Comparison of ENCODE assay signal across 11 cellular contexts in genomic region chr10:35259769-35260397, GRCh38.
DNase-seq lines count a peak whose midpoint lies in the region; ATAC-seq, FAIRE-seq and TF ChIP-seq lines count a peak whose summit lies in the region.
"Had no signal": no experiment of that assay in that cellular context is flagged by ENCODE, and none has a peak within 500 bp of the region (broad histone marks: within the 10 kb centered on the region; RNA-seq: fewer than 3 reads in every experiment).

No MANE protein-coding gene starts in this region.

- TF ChIP-seq CTCF in K562 (IDR thresholded peaks at IDR 0.05 in 2 of 3, conservative IDR thresholded peaks at IDR 0.05 in 1 of 3; ENCODE audit: insufficient read depth in 2 of 3, low read depth in 1 of 3, low read length in 3 of 3), result no peak

- TF ChIP-seq EP300 in K562 (IDR thresholded peaks at IDR 0.05; ENCODE audit: low read length), result no peak

- TF ChIP-seq POLR2A in K562 (conservative IDR thresholded peaks at IDR 0.05), result no peak

- BruUV-seq in K562 (replicated peaks; lab: Mats Ljungman, UMichigan), result no TSS peak

- peaks cover 3% of the 10 kb centered on the region for H3K9me3 ChIP-seq in K562 (replicated peaks; ENCODE audit: control insufficient read depth, insufficient read depth, low read depth, low read length)
- H3K9me3 ChIP-seq: upper lobe of right lung had no signal

- CTCF ChIA-PET in K562 (lab: Yijun Ruan, JAX; ENCODE audit: low intra/inter-chr PET ratio), result no interaction called here

- POLR2A ChIA-PET in K562 (lab: Yijun Ruan, JAX), result no interaction called here

- WGBS in K562 (ENCODE audit: insufficient coverage, low coverage, missing lambda C conversion rate), result 3% methylated on average over 3 of the region's 3 CpGs

- no peak overlapping the region for H3K9ac ChIP-seq in K562 (ENCODE audit: insufficient read depth in 1 of 2, low read depth in 2 of 2, low read length in 2 of 2)

- H3K9me1 ChIP-seq in K562 (ENCODE audit: control insufficient read depth, insufficient read depth, low read length), result no peaks in the 10 kb centered on the region

- H3K4me1 ChIP-seq in K562 (replicated peaks in 1 of 2; ENCODE audit: control insufficient read depth in 2 of 2, insufficient read depth in 2 of 2, low read length in 2 of 2), result no peaks in the 10 kb centered on the region
- H3K4me1 ChIP-seq: upper lobe of right lung had no signal

- DNase-seq in EH (ENCODE audit: low read depth) (peak; percentile 91), LoVo (ENCODE audit: low spot score) (peak; percentile 5), K562 (ENCODE audit: extremely low read depth in 1 of 4, low spot score in 3 of 4) (peak in 1 of 4 experiments; percentile 50), myocyte (ENCODE audit: low read depth) (peak; percentile 89), NCI-H82 treated with DMSO at 0.1 percent for 48 hours (lab: John Stamatoyannopoulos, UW; ENCODE audit: unreplicated experiment) (no peak), pons (ENCODE audit: low spot score) (no peak), SIG-M5 treated with dmso at 0.1 percent for 504 hours (lab: John Stamatoyannopoulos, UW; ENCODE audit: unreplicated experiment) (no peak)
- DNase-seq: activated CD4-positive, alpha-beta T cell treated with anti-CD3 and anti-CD28 coated beads, Interleukin-2, amount 50 U/mL, for 4 hours; NCI-H526; upper lobe of right lung had no signal

- no peaks in the 10 kb centered on the region for H3K27me3 ChIP-seq in K562 (ENCODE audit: control insufficient read depth in 2 of 2, insufficient read depth in 2 of 2, low read length in 2 of 2)
- H3K27me3 ChIP-seq: upper lobe of right lung had no signal

- ATAC-seq in K562 (peak; percentile 58; the same call in 2 of the 3 replicates), HG03159 (IDR thresholded peaks at IDR 0.05; ENCODE audit: unreplicated experiment) (no peak)
- ATAC-seq: upper lobe of right lung had no signal

- no peaks in the 10 kb centered on the region for H3K79me2 ChIP-seq in K562 (ENCODE audit: control insufficient read depth, insufficient read depth, low read length)

- intact Hi-C loops in K562 (cut with micrococcal nuclease), result no loop called here

- no peak for TF ChIP-seq RAD21 in K562 (CRISPR knock-in tag; conservative IDR thresholded peaks at IDR 0.05 in 1 of 2, IDR thresholded peaks at IDR 0.05 in 1 of 2)

- H3K4me3 ChIP-seq in K562, result no peak overlapping the region
- H3K4me3 ChIP-seq: upper lobe of right lung had no signal

- FAIRE-seq in K562 (lab: Jason Lieb, UNC), result peak; percentile 32

- no peak overlapping the region for H3K27ac ChIP-seq in K562 (ENCODE audit: extremely low read depth, low read depth, low read length)
- H3K27ac ChIP-seq: upper lobe of right lung had no signal

- peak overlapping the region; percentile 51; the same call in 1 of the 2 replicates for H2AFZ ChIP-seq in K562 (ENCODE audit: low read depth, low read length)

- no peak overlapping the region for H3K4me2 ChIP-seq in K562 (ENCODE audit: insufficient read depth, low read length)

- in situ Hi-C loops in K562 (cut with MboI), result no loop called here

- H4K20me1 ChIP-seq in K562 (replicated peaks; ENCODE audit: control insufficient read depth, insufficient read depth, low read length), result no peaks in the 10 kb centered on the region

- H3K36me3 ChIP-seq in K562 (ENCODE audit: control insufficient read depth, insufficient read depth, low read length), result no peaks in the 10 kb centered on the region
- H3K36me3 ChIP-seq: upper lobe of right lung had no signal

TF ChIP-seq in K562, 482 proteins besides CTCF, POLR2A, EP300 and RAD21 (continues in another document):
- TF ChIP-seq JUN (IDR thresholded peaks at IDR 0.05; ENCODE audit: borderline replicate concordance, low read depth, low read length) (peak; percentile 90), JUN (CRISPR knock-in tag; IDR thresholded peaks at IDR 0.05; ENCODE audit: borderline replicate concordance) (no peak), DPF2 (IDR thresholded peaks at IDR 0.05) (peak; percentile 54; the same call in 1 of the 2 replicates), TRIM24 (IDR thresholded peaks at IDR 0.05) (peak in 1 of 2 experiments; percentile 66; a peak in 1 of 4 replicates), FOSL1 (tag; conservative IDR thresholded peaks at IDR 0.05) (peak; percentile 85), ZNF140 (CRISPR knock-in tag; IDR thresholded peaks at IDR 0.05) (no peak), TSC22D4 (tag; IDR thresholded peaks at IDR 0.05) (no peak), EHMT2 (IDR thresholded peaks at IDR 0.05) (peak; percentile 72; the same call in 1 of the 2 replicates), ATF3 (IDR thresholded peaks at IDR 0.05) (peak; percentile 90), ATF3 (CRISPR knock-in tag; conservative IDR thresholded peaks at IDR 0.05) (no peak), RBM39 (optimal IDR thresholded peaks at IDR 0.05; ENCODE audit: low read depth, low read length) (no peak), ZNF184 (CRISPR knock-in tag; IDR thresholded peaks at IDR 0.05) (no peak), CTBP1 (IDR thresholded peaks at IDR 0.05; ENCODE audit: borderline replicate concordance) (peak; percentile 75), SMARCE1 (IDR thresholded peaks at IDR 0.05) (peak; percentile 63; the same call in 1 of the 2 replicates), U2AF1 (optimal IDR thresholded peaks at IDR 0.05; ENCODE audit: low read depth, low read length) (no peak), ATF7 (IDR thresholded peaks at IDR 0.05) (peak; percentile 42; the same call in 1 of the 2 replicates), JUND (IDR thresholded peaks at IDR 0.05; ENCODE audit: borderline replicate concordance, low read depth, low read length) (peak; percentile 80), JUND (tag; IDR thresholded peaks at IDR 0.05; ENCODE audit: borderline replicate concordance, low read depth, low read length) (peak; percentile 54; the same call in 2 of the 3 replicates), ARID1B (IDR thresholded peaks at IDR 0.05) (peak; percentile 65), RCOR1 (IDR thresholded peaks at IDR 0.05; ENCODE audit: borderline replicate concordance in 1 of 2, low read depth in 2 of 2, low read length in 2 of 2) (peak in 1 of 2 experiments; percentile 44; a peak in 1 of 4 replicates)
- TF ChIP-seq, protein P1, sequence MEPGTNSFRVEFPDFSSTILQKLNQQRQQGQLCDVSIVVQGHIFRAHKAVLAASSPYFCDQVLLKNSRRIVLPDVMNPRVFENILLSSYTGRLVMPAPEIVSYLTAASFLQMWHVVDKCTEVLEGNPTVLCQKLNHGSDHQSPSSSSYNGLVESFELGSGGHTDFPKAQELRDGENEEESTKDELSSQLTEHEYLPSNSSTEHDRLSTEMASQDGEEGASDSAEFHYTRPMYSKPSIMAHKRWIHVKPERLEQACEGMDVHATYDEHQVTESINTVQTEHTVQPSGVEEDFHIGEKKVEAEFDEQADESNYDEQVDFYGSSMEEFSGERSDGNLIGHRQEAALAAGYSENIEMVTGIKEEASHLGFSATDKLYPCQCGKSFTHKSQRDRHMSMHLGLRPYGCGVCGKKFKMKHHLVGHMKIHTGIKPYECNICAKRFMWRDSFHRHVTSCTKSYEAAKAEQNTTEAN (CRISPR knock-in tag; IDR thresholded peaks at IDR 0.05), result no peak
- TF ChIP-seq, protein P2, sequence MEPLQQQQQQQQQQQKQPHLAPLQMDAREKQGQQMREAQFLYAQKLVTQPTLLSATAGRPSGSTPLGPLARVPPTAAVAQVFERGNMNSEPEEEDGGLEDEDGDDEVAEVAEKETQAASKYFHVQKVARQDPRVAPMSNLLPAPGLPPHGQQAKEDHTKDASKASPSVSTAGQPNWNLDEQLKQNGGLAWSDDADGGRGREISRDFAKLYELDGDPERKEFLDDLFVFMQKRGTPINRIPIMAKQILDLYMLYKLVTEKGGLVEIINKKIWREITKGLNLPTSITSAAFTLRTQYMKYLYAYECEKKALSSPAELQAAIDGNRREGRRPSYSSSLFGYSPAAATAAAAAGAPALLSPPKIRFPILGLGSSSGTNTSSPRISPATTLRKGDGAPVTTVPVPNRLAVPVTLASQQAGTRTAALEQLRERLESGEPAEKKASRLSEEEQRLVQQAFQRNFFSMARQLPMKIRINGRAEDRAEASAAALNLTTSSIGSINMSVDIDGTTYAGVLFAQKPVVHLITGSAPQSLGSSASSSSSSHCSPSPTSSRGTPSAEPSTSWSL (CRISPR knock-in tag; IDR thresholded peaks at IDR 0.05; ENCODE audit: borderline replicate concordance), result no peak

Comparison
In these comparisons a context has a peak if more than half of its experiments do, and no peak if none do; other contexts are left out.
1. DNase-seq: peak in EH (single experiment), LoVo (single experiment) and myocyte (single experiment); none in NCI-H82 treated with DMSO at 0.1 percent for 48 hours (single experiment), pons (single experiment) and SIG-M5 treated with dmso at 0.1 percent for 504 hours (single experiment).